16 cellular contexts compared by ENCODE assay signal in genomic region chr7:77409005-77409738, GRCh38. TPM values are rescaled to one million over a fixed set of nuclear protein-coding genes. Genes with fewer than 3 reads are reported as not detected.
DNase-seq lines count a peak whose midpoint lies in the region; ATAC-seq and TF ChIP-seq lines count a peak whose summit lies in the region.
"Had no signal": no experiment of that assay in that cellular context is flagged by ENCODE, and none has a peak within 500 bp of the region (broad histone marks: within the 10 kb centered on the region; RNA-seq: fewer than 3 reads in every experiment).

No MANE protein-coding gene starts in this region.

- H2AFZ ChIP-seq in PC-9: no peak overlapping the region

- H3K4me1 ChIP-seq in PC-9 (replicated peaks; ENCODE audit: insufficient read depth): peaks cover 58% of the 10 kb centered on the region
- H3K4me1 ChIP-seq: BE2C, uterus had no signal

- H3K4me1 Mint-ChIP-seq in naive B cell: peaks cover 21 to 59% (median 51%) of the 10 kb centered on the region in 3 donors
- H3K4me1 Mint-ChIP-seq: activated naive CD8-positive, alpha-beta T cell treated with anti-CD3 and anti-CD28 coated beads, Interleukin-2, amount 10 ng/mL, durations not matched to agents 7 days and 5 days had no signal

- DNase-seq in Caki2 (ENCODE audit: low read depth) (peak; percentile 30), PC-9 (peak; percentile 26 to 90), naive B cell (no peak), 8988T (no peak), NCI-H2107 (lab: John Stamatoyannopoulos, UW) (no peak), NCI-H2196 (lab: John Stamatoyannopoulos, UW; ENCODE audit: unreplicated experiment) (no peak), UCSD-AML1 (lab: John Stamatoyannopoulos, UW; ENCODE audit: unreplicated experiment) (no peak)
- DNase-seq: activated naive CD8-positive, alpha-beta T cell treated with anti-CD3 and anti-CD28 coated beads, Interleukin-2, amount 10 ng/mL, durations not matched to agents 7 days and 5 days; BE2C; effector memory CD4-positive, alpha-beta T cell; hypothalamus; midbrain; NCI-H187 treated with DMSO at 0.1 percent for 48 hours; uterus had no signal

- CTCF ChIA-PET in PC-9 (lab: Charles Lee): interaction anchor here (0.5 kb wide), 1 partner anchor 270 kb away, joined by 3 read pairs; no protein-coding TSS in a partner anchor

- peaks cover 34% of the 10 kb centered on the region for H3F3A ChIP-seq in PC-9 (ENCODE audit: insufficient read depth, low read depth)

- in situ Hi-C loops in Caki2 (cut with HindIII; ENCODE audit: low pct_unique_long_range_greater_than_20kb, low sequenced_read_pairs): no loop called here

- H3K9me2 ChIP-seq in PC-9 (ENCODE audit: insufficient read depth): no peaks in the 10 kb centered on the region

- ATAC-seq in esophagus mucosa: peak; percentile 45
- ATAC-seq in naive B cell (ENCODE audit: low read depth in 2 of 2): no peak

- TF ChIP-seq CTCF in PC-9 (conservative IDR thresholded peaks at IDR 0.05): no peak

- intact Hi-C loops in PC-9 (cut with micrococcal nuclease; ENCODE audit: unreplicated experiment): no loop called here

- H3K27me3 ChIP-seq in PC-9 (ENCODE audit: insufficient read depth, low read depth): no peaks in the 10 kb centered on the region
- H3K27me3 ChIP-seq: uterus had no signal

- no peaks in the 10 kb centered on the region for H3K27me3 Mint-ChIP-seq in naive B cell

- H4K20me1 ChIP-seq in PC-9 (ENCODE audit: insufficient read depth): no peaks in the 10 kb centered on the region

- no peaks in the 10 kb centered on the region for H3K9me3 Mint-ChIP-seq in naive B cell
- H3K9me3 Mint-ChIP-seq: activated naive CD8-positive, alpha-beta T cell treated with anti-CD3 and anti-CD28 coated beads, Interleukin-2, amount 10 ng/mL, durations not matched to agents 7 days and 5 days had no signal

- H3K4me2 ChIP-seq in PC-9: peak overlapping the region; percentile 84

- POLR2A ChIA-PET in PC-9 (lab: Charles Lee; ENCODE audit: unreplicated experiment): interaction anchor here (0.6 to 0.7 kb wide), 3 partner anchors 70 to 156 kb away, joined by 3 to 5 read pairs (median 4); no protein-coding TSS in a partner anchor

- H3K9me3 ChIP-seq in PC-9 (ENCODE audit: insufficient read depth, low read depth): no peaks in the 10 kb centered on the region
- H3K9me3 ChIP-seq: BE2C, uterus had no signal

- BruUV-seq in PC-9 (replicated peaks; lab: Mats Ljungman, UMichigan): TSS peak; percentile 19

- peak overlapping the region; percentile 45 for H3K4me3 ChIP-seq in PC-9
- H3K4me3 ChIP-seq: skin epidermis, uterus had no signal

- no peaks in the 10 kb centered on the region for H3K36me3 Mint-ChIP-seq in naive B cell
- H3K36me3 Mint-ChIP-seq: activated naive CD8-positive, alpha-beta T cell treated with anti-CD3 and anti-CD28 coated beads, Interleukin-2, amount 10 ng/mL, durations not matched to agents 7 days and 5 days had no signal

- peaks cover 35% of the 10 kb centered on the region for H3K79me2 ChIP-seq in PC-9 (ENCODE audit: low read depth)

- no peaks in the 10 kb centered on the region for H3K36me3 ChIP-seq in PC-9 (ENCODE audit: low read depth)
- H3K36me3 ChIP-seq: BE2C, uterus had no signal

- H3K27ac ChIP-seq in PC-9: peak overlapping the region; percentile 100
- H3K27ac ChIP-seq: uterus had no signal

- peak overlapping the region in 1 of 8 donors; percentile 50 for H3K4me3 Mint-ChIP-seq in naive B cell
- H3K4me3 Mint-ChIP-seq: activated naive CD8-positive, alpha-beta T cell treated with anti-CD3 and anti-CD28 coated beads, Interleukin-2, amount 10 ng/mL, durations not matched to agents 7 days and 5 days had no signal

- peak overlapping the region in 4 of 6 donors; percentile 38 to 62 (median 43) for H3K27ac Mint-ChIP-seq in naive B cell
- H3K27ac Mint-ChIP-seq: activated naive CD8-positive, alpha-beta T cell treated with anti-CD3 and anti-CD28 coated beads, Interleukin-2, amount 10 ng/mL, durations not matched to agents 7 days and 5 days had no signal

RNA-seq across cellular contexts. Expression of gene GSAP, which starts 7.0 kb away (rescaled TPM):
- 4.7 and 11.7 TPM in 2 replicates for total RNA-seq in Caki2 (2014; rRNA removed; shearing (Covaris generic); ENCODE audit: low replicate concordance)
- total RNA-seq in PC-9 (2021) (15.6 and 17.2 TPM in 2 replicates), esophagus mucosa (9.8 TPM)
- 100 to 1,000 TPM in 1 of 6 donors, 10 to 100 TPM in 5; 37.6 to 102 (median 43.5) TPM for polyA plus RNA-seq in naive B cell (ENCODE audit: low read depth in 6 of 6)

Comparison
In these comparisons a context has a peak if more than half of its experiments do, and no peak if none do; other contexts are left out.
1. DNase-seq: peak in Caki2 (single experiment) and PC-9 (2 of 2); none in naive B cell (single experiment), 8988T (single experiment), NCI-H2107 (single experiment), NCI-H2196 (single experiment) and UCSD-AML1 (single experiment).